In the genomic region with DNA sequence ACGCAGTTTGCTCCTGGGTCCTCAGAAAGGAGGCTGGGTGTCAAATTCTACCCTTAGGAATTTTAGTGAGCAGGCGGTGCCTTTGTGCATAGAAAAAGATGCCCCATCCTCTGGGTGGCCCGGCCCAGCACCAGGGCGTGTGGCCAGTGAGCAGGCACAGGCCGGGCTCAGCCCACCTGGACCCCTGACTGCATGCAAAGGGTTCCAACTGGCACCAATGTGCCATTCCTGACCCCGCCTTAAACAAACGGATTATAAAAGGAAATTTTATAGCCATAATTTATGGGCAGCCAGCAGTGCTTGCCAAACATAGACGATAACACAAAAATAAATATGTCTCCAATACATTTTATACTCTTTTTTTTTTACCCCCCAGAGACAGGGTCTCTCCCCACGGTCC, we compare ENCODE assay signal across 31 cellular contexts.
"Had no signal": no experiment of that assay in that cellular context is flagged by ENCODE, and none has a peak within 500 bp of the region (broad histone marks: within the 10 kb centered on the region; RNA-seq: fewer than 3 reads in every experiment).

No MANE protein-coding gene starts in this region.

- H3K27ac ChIP-seq: brain microvascular endothelial cell, coronary artery, dorsolateral prefrontal cortex, gastroesophageal sphincter, pancreas, prostate gland, skin epidermis, thoracic aorta had no signal

- ATAC-seq: activated T-helper 17 cell treated with anti-CD3 and anti-CD28 coated beads, Interleukin-2, amount 50 U/mL, for 72 hours; gastroesophageal sphincter; left cardiac atrium; pancreas; sciatic nerve; WTC11 had no signal

- DNase-seq: activated CD4-positive, alpha-beta memory T cell treated with anti-CD3 and anti-CD28 coated beads, Interleukin-2, amount 10 ng/mL, durations not matched to agents 7 days and 5 days; activated CD4-positive, alpha-beta T cell treated with anti-CD3 and anti-CD28 coated beads for 1 hour; activated CD4-positive, alpha-beta T cell treated with anti-CD3 and anti-CD28 coated beads, Interleukin-2, amount 10 ng/mL, durations not matched to agents 7 days and 5 days; activated CD8-positive, alpha-beta memory T cell treated with anti-CD3 and anti-CD28 coated beads, Interleukin-2, amount 50 U/mL, for 48 hours; activated gamma-delta T cell treated with Interleukin-2 at 50 U/mL for 16 hours; activated naive CD4-positive, alpha-beta T cell treated with anti-CD3 and anti-CD28 coated beads, Interleukin-2, amount 50 U/mL, for 16 hours; activated T-cell treated with anti-CD3 and anti-CD28 coated beads, Interleukin-2, amount 50 U/mL, for 24 hours; amniotic stem cell; brain microvascular endothelial cell; dorsolateral prefrontal cortex; effector memory CD4-positive, alpha-beta T cell; erythroblast; hippocampal formation; left cardiac atrium; mammary epithelial cell; naive B cell; nephron progenitor cell; pancreas; retina; stimulated activated CD4-positive, alpha-beta T cell treated with anti-CD3 and anti-CD28 coated beads, Interleukin-12 subunit alpha, Interleukin-12 subunit beta, amount 100 ng/mL, for 4 hours; stimulated activated CD4-positive, alpha-beta T cell treated with anti-CD3 and anti-CD28 coated beads, Interleukin-4, amount 100 ng/mL, for 1 hour; trophoblast cell had no signal

- H3K27ac Mint-ChIP-seq: activated CD4-positive, alpha-beta memory T cell treated with anti-CD3 and anti-CD28 coated beads, Interleukin-2, amount 10 ng/mL, durations not matched to agents 7 days and 5 days; activated T-cell treated with anti-CD3 and anti-CD28 coated beads, Interleukin-2, amount 50 U/mL, for 24 hours; activated T-helper 17 cell treated with anti-CD3 and anti-CD28 coated beads, Interleukin-2, amount 50 U/mL, for 72 hours; naive B cell; stimulated activated naive CD8-positive, alpha-beta T cell treated with anti-CD3 and anti-CD28 coated beads, Interleukin-15, Interleukin-2, amounts not matched to agents 100 ng/mL and 50 ng/mL, for 24 hours; WTC11 had no signal

- H3K4me3 Mint-ChIP-seq: activated CD4-positive, alpha-beta memory T cell treated with anti-CD3 and anti-CD28 coated beads, Interleukin-2, amount 10 ng/mL, durations not matched to agents 7 days and 5 days; activated CD4-positive, alpha-beta T cell treated with anti-CD3 and anti-CD28 coated beads, Interleukin-2, amount 10 ng/mL, durations not matched to agents 7 days and 5 days; activated T-cell treated with anti-CD3 and anti-CD28 coated beads, Interleukin-2, amount 50 U/mL, for 24 hours; activated T-helper 17 cell treated with anti-CD3 and anti-CD28 coated beads, Interleukin-2, amount 50 U/mL, for 72 hours; naive B cell; nephron progenitor cell; stimulated activated naive CD8-positive, alpha-beta T cell treated with anti-CD3 and anti-CD28 coated beads, Interleukin-15, Interleukin-2, amounts not matched to agents 100 ng/mL and 50 ng/mL, for 24 hours; WTC11 had no signal

- H3K36me3 Mint-ChIP-seq: naive B cell, WTC11 had no signal

- H3K9me3 Mint-ChIP-seq: activated CD4-positive, alpha-beta T cell treated with anti-CD3 and anti-CD28 coated beads, Interleukin-2, amount 10 ng/mL, durations not matched to agents 7 days and 5 days; activated T-cell treated with anti-CD3 and anti-CD28 coated beads, Interleukin-2, amount 50 U/mL, for 24 hours; activated T-helper 17 cell treated with anti-CD3 and anti-CD28 coated beads, Interleukin-2, amount 50 U/mL, for 72 hours; naive B cell; nephron progenitor cell; stimulated activated naive CD8-positive, alpha-beta T cell treated with anti-CD3 and anti-CD28 coated beads, Interleukin-15, Interleukin-2, amounts not matched to agents 100 ng/mL and 50 ng/mL, for 24 hours had no signal
